1 cellular context compared by ENCODE assay signal in the genomic region with DNA sequence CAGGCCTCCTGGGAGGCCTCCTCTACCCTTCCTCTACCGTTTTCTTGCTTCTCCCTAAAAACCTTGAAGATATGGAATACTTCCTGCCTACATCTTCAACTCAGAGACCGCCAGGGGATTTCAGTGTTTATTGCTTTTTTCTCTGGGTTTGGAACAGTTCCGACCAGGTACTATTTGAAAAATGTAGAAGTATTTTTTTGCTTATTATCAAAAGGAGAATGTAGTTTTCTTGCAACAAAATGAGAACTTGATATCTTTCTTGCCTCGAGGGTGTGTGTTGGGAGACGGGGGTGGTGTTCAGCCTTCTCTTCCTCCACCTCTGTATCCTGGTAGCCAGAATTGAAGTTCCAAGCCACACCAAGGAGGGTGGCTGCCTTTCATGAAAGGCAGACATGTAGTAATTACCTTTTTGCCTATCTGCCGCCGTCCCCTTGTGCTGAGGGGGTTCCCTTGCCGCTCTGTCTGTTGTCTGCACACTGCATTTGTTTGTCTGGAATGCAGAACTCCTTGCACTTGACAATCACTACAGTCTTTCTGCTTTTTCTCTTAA.
TF ChIP-seq lines count a peak whose summit lies in the region.

No MANE protein-coding gene starts in this region.

TF ChIP-seq in HCT116, 20 proteins besides CTCF, POLR2A, EP300 and RAD21 (continued from another document):
- TF ChIP-seq, protein P1, sequence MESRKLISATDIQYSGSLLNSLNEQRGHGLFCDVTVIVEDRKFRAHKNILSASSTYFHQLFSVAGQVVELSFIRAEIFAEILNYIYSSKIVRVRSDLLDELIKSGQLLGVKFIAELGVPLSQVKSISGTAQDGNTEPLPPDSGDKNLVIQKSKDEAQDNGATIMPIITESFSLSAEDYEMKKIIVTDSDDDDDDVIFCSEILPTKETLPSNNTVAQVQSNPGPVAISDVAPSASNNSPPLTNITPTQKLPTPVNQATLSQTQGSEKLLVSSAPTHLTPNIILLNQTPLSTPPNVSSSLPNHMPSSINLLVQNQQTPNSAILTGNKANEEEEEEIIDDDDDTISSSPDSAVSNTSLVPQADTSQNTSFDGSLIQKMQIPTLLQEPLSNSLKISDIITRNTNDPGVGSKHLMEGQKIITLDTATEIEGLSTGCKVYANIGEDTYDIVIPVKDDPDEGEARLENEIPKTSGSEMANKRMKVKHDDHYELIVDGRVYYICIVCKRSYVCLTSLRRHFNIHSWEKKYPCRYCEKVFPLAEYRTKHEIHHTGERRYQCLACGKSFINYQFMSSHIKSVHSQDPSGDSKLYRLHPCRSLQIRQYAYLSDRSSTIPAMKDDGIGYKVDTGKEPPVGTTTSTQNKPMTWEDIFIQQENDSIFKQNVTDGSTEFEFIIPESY (IDR thresholded peaks at IDR 0.05; ENCODE audit: extremely low read depth, insufficient replicate concordance, low read length), result no peak
